26 cellular contexts compared by ENCODE assay signal in the genomic region with DNA sequence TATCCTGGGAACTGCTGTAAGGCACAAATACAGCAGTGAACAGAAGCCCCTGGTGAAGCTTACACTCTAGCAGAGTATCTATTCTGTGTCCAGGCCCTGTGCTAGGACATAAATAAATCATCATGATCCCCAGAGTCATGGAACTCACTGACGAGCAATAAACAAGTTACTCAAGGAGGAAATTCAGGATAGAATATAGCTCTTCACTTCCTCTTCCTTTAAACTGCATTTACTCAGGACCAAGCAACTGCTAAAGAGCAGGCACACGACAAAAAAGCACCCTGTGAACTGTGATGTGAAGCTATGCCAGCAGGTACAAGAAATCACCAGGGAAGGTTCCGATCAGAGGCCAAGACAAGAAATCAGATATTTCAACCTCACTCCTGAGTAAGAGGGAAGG. TPM values are rescaled to one million over a fixed set of nuclear protein-coding genes. Genes with fewer than 3 reads are reported as not detected.
"Had no signal": no experiment of that assay in that cellular context is flagged by ENCODE, and none has a peak within 500 bp of the region (broad histone marks: within the 10 kb centered on the region; RNA-seq: fewer than 3 reads in every experiment).

No MANE protein-coding gene starts in this region.

- DNase-seq: dorsolateral prefrontal cortex; effector CD8-positive, alpha-beta T cell; heart right ventricle; hypothalamus; kidney glomerular epithelial cell; naive B cell; psoas muscle; retina; right lobe of liver; stimulated activated CD4-positive, alpha-beta T cell treated with anti-CD3 and anti-CD28 coated beads, Interleukin-4, amount 100 ng/mL, for 1 hour; stimulated activated CD8-positive, alpha-beta memory T cell treated with anti-CD3 and anti-CD28 coated beads, Interleukin-4, amount 100 ng/mL, for 48 hours; stimulated activated naive CD8-positive, alpha-beta T cell treated with anti-CD3 and anti-CD28 coated beads, Interleukin-15, Interleukin-2, amounts not matched to agents 100 U/mL and 50 U/mL, for 24 hours; thyroid gland; upper lobe of right lung had no signal

- H3K36me3 Mint-ChIP-seq: mesothelial cell of epicardium; naive B cell; stimulated activated effector memory CD8-positive, alpha-beta T cell treated with anti-CD3 and anti-CD28 coated beads, Interleukin-12 subunit alpha, Interleukin-12 subunit beta, amount 100 ng/mL, for 72 hours had no signal

- H3K9me3 Mint-ChIP-seq: mesothelial cell of epicardium; naive B cell; stimulated activated effector memory CD8-positive, alpha-beta T cell treated with anti-CD3 and anti-CD28 coated beads, Interleukin-12 subunit alpha, Interleukin-12 subunit beta, amount 100 ng/mL, for 72 hours had no signal

- H3K36me3 ChIP-seq: heart right ventricle, right lobe of liver, suprapubic skin, thyroid gland, upper lobe of right lung, vagina had no signal

- H3K27ac ChIP-seq: coronary artery, dorsolateral prefrontal cortex, heart right ventricle, neutrophil, psoas muscle, right lobe of liver, suprapubic skin, upper lobe of right lung, vagina had no signal

- H3K27me3 ChIP-seq: dorsolateral prefrontal cortex, heart right ventricle, neutrophil, right lobe of liver, suprapubic skin, thyroid gland, upper lobe of right lung, vagina had no signal

- H3K4me1 Mint-ChIP-seq: naive B cell; stimulated activated effector memory CD8-positive, alpha-beta T cell treated with anti-CD3 and anti-CD28 coated beads, Interleukin-12 subunit alpha, Interleukin-12 subunit beta, amount 100 ng/mL, for 72 hours had no signal

- H3K4me3 ChIP-seq: coronary artery, dorsolateral prefrontal cortex, heart right ventricle, psoas muscle, right lobe of liver, suprapubic skin, thyroid gland, upper lobe of right lung, vagina had no signal

- H3K9me3 ChIP-seq: heart right ventricle, neutrophil, psoas muscle, right lobe of liver, suprapubic skin, thyroid gland, upper lobe of right lung, vagina had no signal

- H3K4me3 Mint-ChIP-seq: mesothelial cell of epicardium; naive B cell; stimulated activated effector memory CD8-positive, alpha-beta T cell treated with anti-CD3 and anti-CD28 coated beads, Interleukin-12 subunit alpha, Interleukin-12 subunit beta, amount 100 ng/mL, for 72 hours had no signal

- ATAC-seq: esophagus mucosa; heart right ventricle; left lobe of liver; psoas muscle; right lobe of liver; stimulated activated effector memory CD8-positive, alpha-beta T cell treated with anti-CD3 and anti-CD28 coated beads, Interleukin-12 subunit alpha, Interleukin-12 subunit beta, amount 100 ng/mL, for 72 hours; stimulated activated naive CD8-positive, alpha-beta T cell treated with anti-CD3 and anti-CD28 coated beads, Interleukin-15, Interleukin-2, amounts not matched to agents 100 U/mL and 50 U/mL, for 24 hours; upper lobe of right lung had no signal

- H3K4me1 ChIP-seq: upper lobe of right lung, vagina had no signal

- H3K27ac Mint-ChIP-seq: mesothelial cell of epicardium; stimulated activated effector memory CD8-positive, alpha-beta T cell treated with anti-CD3 and anti-CD28 coated beads, Interleukin-12 subunit alpha, Interleukin-12 subunit beta, amount 100 ng/mL, for 72 hours had no signal

RNA-seq across cellular contexts. Expression of gene NR5A1, which starts 47.8 kb away (rescaled TPM):
- total RNA-seq: esophagus mucosa, fibroblast of lung, frontal cortex, glomerular endothelial cell, heart right ventricle, osteoblast, suprapubic skin, upper lobe of right lung had no signal
- polyA plus RNA-seq: fibroblast of lung had no signal
